Comparison of ENCODE assay signal across 8 cellular contexts in the genomic region with DNA sequence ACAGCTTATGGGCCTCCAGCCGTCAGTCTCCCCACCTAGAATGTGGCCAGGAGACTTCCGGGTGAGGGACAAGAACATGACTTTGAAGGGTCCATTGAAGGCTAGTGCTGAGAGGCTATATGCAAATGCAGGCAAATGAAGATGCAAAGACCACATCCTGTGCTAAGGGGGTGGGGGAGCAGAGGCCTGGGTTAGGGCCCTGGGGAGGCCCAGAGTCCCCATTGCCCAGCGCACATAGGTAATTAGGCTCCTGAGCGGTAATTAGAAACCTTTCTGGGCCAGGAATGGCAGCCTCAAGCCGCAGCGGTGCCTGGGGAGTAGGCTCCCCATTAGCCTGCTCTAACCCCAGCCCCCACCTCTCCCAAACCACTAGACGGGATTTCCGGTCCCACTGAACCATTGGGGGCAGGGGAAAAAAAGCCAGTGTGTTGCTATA. TPM values are rescaled to one million over a fixed set of nuclear protein-coding genes. Genes with fewer than 3 reads are reported as not detected.
A peak's percentile ranks its signal among the peaks of the same experiment; 100 is the strongest.
DNase-seq lines count a peak whose midpoint lies in the region; ATAC-seq and TF ChIP-seq lines count a peak whose summit lies in the region.

No MANE protein-coding gene starts in this region.

- H3K4me3 ChIP-seq in CD8-positive, alpha-beta memory T cell (ENCODE audit: low read length) = peak overlapping the region; percentile 80

- H3K27ac ChIP-seq in CD8-positive, alpha-beta memory T cell (ENCODE audit: low read depth, low read length) = peak overlapping the region; percentile 69

- ATAC-seq in GM21360 (IDR thresholded peaks at IDR 0.05; ENCODE audit: unreplicated experiment) = peak; percentile 19
- ATAC-seq in stimulated activated memory B cell treated with anti-CD40 and anti-IgM and Interleukin-4, amounts not matched to agents 10 μg/mL and 1 μg/mL and 100 μg/mL, for 72 hours = peak; percentile 68

- H3K27me3 ChIP-seq in CD8-positive, alpha-beta memory T cell (ENCODE audit: insufficient read depth, low read length, poor library complexity, severe bottlenecking) = no peaks in the 10 kb centered on the region

- peaks cover 0 to 5% of the 10 kb centered on the region in 2 donors for H3K27me3 Mint-ChIP-seq in CD8-positive, alpha-beta memory T cell
- H3K27me3 Mint-ChIP-seq in brain = peaks cover 4% of the 10 kb centered on the region
- H3K27me3 Mint-ChIP-seq in stimulated activated memory B cell treated with anti-CD40 and anti-IgM and Interleukin-4, amounts not matched to agents 10 μg/mL and 1 μg/mL and 100 μg/mL, for 72 hours = no peaks in the 10 kb centered on the region

- H3K36me3 Mint-ChIP-seq in CD8-positive, alpha-beta memory T cell = peaks cover 0 to 31% (median 10%) of the 10 kb centered on the region in 3 donors
- H3K36me3 Mint-ChIP-seq in brain = no peaks in the 10 kb centered on the region
- H3K36me3 Mint-ChIP-seq in stimulated activated memory B cell treated with anti-CD40 and anti-IgM and Interleukin-4, amounts not matched to agents 10 μg/mL and 1 μg/mL and 100 μg/mL, for 72 hours = peaks cover 38% of the 10 kb centered on the region

- POLR2A ChIA-PET in CD8-positive, alpha-beta memory T cell (lab: Charles Lee) = interaction anchor here (0.5 to 3.9 kb wide), 10 partner anchors 8 to 663 kb away, joined by 3 to 31 read pairs (median 9); a partner anchor contains a TSS

- TF ChIP-seq CTCF in brain (conservative IDR thresholded peaks at IDR 0.05) = no peak

- peak overlapping the region; percentile 85 to 97 (median 91) for H3K4me3 Mint-ChIP-seq in CD8-positive, alpha-beta memory T cell
- H3K4me3 Mint-ChIP-seq in brain = peak overlapping the region in 2 of 5 experiments; percentile 16 to 18
- H3K4me3 Mint-ChIP-seq in stimulated activated memory B cell treated with anti-CD40 and anti-IgM and Interleukin-4, amounts not matched to agents 10 μg/mL and 1 μg/mL and 100 μg/mL, for 72 hours = peak overlapping the region; percentile 91

- peak; percentile 53 to 82 (median 70) for DNase-seq in CD8-positive, alpha-beta memory T cell
- peak; percentile 16 for DNase-seq in NCI-H69 (lab: John Stamatoyannopoulos, UW)
- no peak for DNase-seq in inferior parietal cortex (ENCODE audit: extremely low spot score)
- DNase-seq in amygdala (lab: John Stamatoyannopoulos, UW) = no peak
- DNase-seq in NCI-H446 (lab: John Stamatoyannopoulos, UW) = no peak

- no peaks in the 10 kb centered on the region for H3K9me3 ChIP-seq in CD8-positive, alpha-beta memory T cell (ENCODE audit: low read length)

- peaks cover 90 to 98% (median 91%) of the 10 kb centered on the region in 3 donors for H3K4me1 Mint-ChIP-seq in CD8-positive, alpha-beta memory T cell
- peaks cover 99% of the 10 kb centered on the region for H3K4me1 Mint-ChIP-seq in brain
- H3K4me1 Mint-ChIP-seq in stimulated activated memory B cell treated with anti-CD40 and anti-IgM and Interleukin-4, amounts not matched to agents 10 μg/mL and 1 μg/mL and 100 μg/mL, for 72 hours = peaks cover 97% of the 10 kb centered on the region

- H3K27ac Mint-ChIP-seq in CD8-positive, alpha-beta memory T cell = peak overlapping the region; percentile 92 to 99 (median 98)
- peak overlapping the region in 4 of 5 experiments; percentile 57 to 92 (median 72) for H3K27ac Mint-ChIP-seq in brain
- peak overlapping the region; percentile 82 for H3K27ac Mint-ChIP-seq in stimulated activated memory B cell treated with anti-CD40 and anti-IgM and Interleukin-4, amounts not matched to agents 10 μg/mL and 1 μg/mL and 100 μg/mL, for 72 hours

- CTCF ChIA-PET in CD8-positive, alpha-beta memory T cell (lab: Charles Lee) = interaction anchor here (0.9 to 15.8 kb wide), 15 partner anchors 10 to 175 kb away, joined by 3 to 1086 read pairs (median 5); a partner anchor contains a TSS

- H3K4me1 ChIP-seq in CD8-positive, alpha-beta memory T cell (ENCODE audit: insufficient read depth, low read length) = peaks cover 87% of the 10 kb centered on the region

- no peaks in the 10 kb centered on the region for H3K9me3 Mint-ChIP-seq in CD8-positive, alpha-beta memory T cell
- H3K9me3 Mint-ChIP-seq in brain = peaks cover 0 to under 1% (median 0%) of the 10 kb centered on the region in 5 experiments
- H3K9me3 Mint-ChIP-seq in stimulated activated memory B cell treated with anti-CD40 and anti-IgM and Interleukin-4, amounts not matched to agents 10 μg/mL and 1 μg/mL and 100 μg/mL, for 72 hours = no peaks in the 10 kb centered on the region

- peaks cover 11% of the 10 kb centered on the region for H3K36me3 ChIP-seq in CD8-positive, alpha-beta memory T cell (ENCODE audit: insufficient read depth, low read length)

RNA-seq across cellular contexts. Expression of a gene that starts 6.9 kb away (rescaled TPM):
- total RNA-seq in CD8-positive, alpha-beta memory T cell = 100 to 1,000 TPM; 288 to 294 TPM
- 154 TPM for polyA plus RNA-seq in CD8-positive, alpha-beta memory T cell
- polyA plus RNA-seq in brain (ENCODE audit: insufficient read depth, low read depth, low replicate concordance) = 66.2 TPM

RNA-seq across cellular contexts. Expression of a gene that starts 23.9 kb away (rescaled TPM):
- under 1 TPM in 1 of 2 experiments, not detected in 1; 0.27 TPM for total RNA-seq in CD8-positive, alpha-beta memory T cell
- polyA plus RNA-seq in CD8-positive, alpha-beta memory T cell = not detected
- not detected for polyA plus RNA-seq in brain (ENCODE audit: insufficient read depth, low read depth, low replicate concordance)

RNA-seq across cellular contexts. Expression of a gene that starts 37.7 kb away (rescaled TPM):
- total RNA-seq in CD8-positive, alpha-beta memory T cell = not detected
- polyA plus RNA-seq in CD8-positive, alpha-beta memory T cell = not detected
- 2.1 TPM for polyA plus RNA-seq in brain (ENCODE audit: insufficient read depth, low read depth, low replicate concordance)

RNA-seq across cellular contexts. Expression of a gene that starts 40.1 kb away (rescaled TPM):
- total RNA-seq in CD8-positive, alpha-beta memory T cell = not detected
- not detected for polyA plus RNA-seq in CD8-positive, alpha-beta memory T cell
- not detected for polyA plus RNA-seq in brain (ENCODE audit: insufficient read depth, low read depth, low replicate concordance)

RNA-seq across cellular contexts. Expression of a gene that starts 54.2 kb away (rescaled TPM):
- 10 to 100 TPM; 53.9 to 60.1 TPM for total RNA-seq in CD8-positive, alpha-beta memory T cell
- polyA plus RNA-seq in CD8-positive, alpha-beta memory T cell = 43.1 TPM
- polyA plus RNA-seq in brain (ENCODE audit: insufficient read depth, low read depth, low replicate concordance) = 25.2 TPM

Comparison
In these comparisons a context has a peak if more than half of its experiments do, and no peak if none do; other contexts are left out.
1. DNase-seq: peak in CD8-positive, alpha-beta memory T cell (5 of 5) and NCI-H69 (single experiment); none in inferior parietal cortex (single experiment), amygdala (0 of 56) and NCI-H446 (0 of 2).
2. Peak in every context shown above with its lines, with median percentiles within 50 percentile points of each other: H3K27ac Mint-ChIP-seq.